1 cellular context compared by ENCODE assay signal in the genomic region with DNA sequence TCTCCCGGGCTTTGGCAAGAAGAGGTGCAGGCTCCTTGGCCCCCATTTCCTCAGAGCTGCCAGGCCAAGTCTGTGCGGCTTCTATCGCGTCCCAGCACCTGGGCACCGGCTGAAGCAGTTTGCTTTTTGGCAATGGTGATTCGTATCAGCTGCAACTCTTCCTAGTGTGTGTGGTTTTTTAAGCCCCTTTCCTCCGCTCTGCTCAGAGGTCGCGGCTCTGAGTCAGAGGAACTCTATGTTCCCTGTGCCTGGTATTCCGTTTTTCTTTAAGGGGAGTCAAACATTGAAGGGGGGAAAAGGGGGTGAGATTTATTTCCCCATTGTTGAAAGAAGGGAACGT.
TF ChIP-seq lines count a peak whose summit lies in the region.

No MANE protein-coding gene starts in this region.

TF ChIP-seq in HepG2, 621 proteins besides CTCF, POLR2A, EP300 and RAD21 (continued from another document):
- TF ChIP-seq, protein P1, sequence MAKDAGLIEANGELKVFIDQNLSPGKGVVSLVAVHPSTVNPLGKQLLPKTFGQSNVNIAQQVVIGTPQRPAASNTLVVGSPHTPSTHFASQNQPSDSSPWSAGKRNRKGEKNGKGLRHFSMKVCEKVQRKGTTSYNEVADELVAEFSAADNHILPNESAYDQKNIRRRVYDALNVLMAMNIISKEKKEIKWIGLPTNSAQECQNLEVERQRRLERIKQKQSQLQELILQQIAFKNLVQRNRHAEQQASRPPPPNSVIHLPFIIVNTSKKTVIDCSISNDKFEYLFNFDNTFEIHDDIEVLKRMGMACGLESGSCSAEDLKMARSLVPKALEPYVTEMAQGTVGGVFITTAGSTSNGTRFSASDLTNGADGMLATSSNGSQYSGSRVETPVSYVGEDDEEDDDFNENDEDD (CRISPR knock-in tag; IDR thresholded peaks at IDR 0.05; ENCODE audit: borderline replicate concordance): no peak
- no peak for TF ChIP-seq ZSCAN29 (CRISPR knock-in tag; conservative IDR thresholded peaks at IDR 0.05)
- TF ChIP-seq IKZF1 (IDR thresholded peaks at IDR 0.05): no peak
- no peak for TF ChIP-seq ZBTB3 (CRISPR knock-in tag; IDR thresholded peaks at IDR 0.05; ENCODE audit: borderline replicate concordance, low read depth)
- TF ChIP-seq, protein P2, sequence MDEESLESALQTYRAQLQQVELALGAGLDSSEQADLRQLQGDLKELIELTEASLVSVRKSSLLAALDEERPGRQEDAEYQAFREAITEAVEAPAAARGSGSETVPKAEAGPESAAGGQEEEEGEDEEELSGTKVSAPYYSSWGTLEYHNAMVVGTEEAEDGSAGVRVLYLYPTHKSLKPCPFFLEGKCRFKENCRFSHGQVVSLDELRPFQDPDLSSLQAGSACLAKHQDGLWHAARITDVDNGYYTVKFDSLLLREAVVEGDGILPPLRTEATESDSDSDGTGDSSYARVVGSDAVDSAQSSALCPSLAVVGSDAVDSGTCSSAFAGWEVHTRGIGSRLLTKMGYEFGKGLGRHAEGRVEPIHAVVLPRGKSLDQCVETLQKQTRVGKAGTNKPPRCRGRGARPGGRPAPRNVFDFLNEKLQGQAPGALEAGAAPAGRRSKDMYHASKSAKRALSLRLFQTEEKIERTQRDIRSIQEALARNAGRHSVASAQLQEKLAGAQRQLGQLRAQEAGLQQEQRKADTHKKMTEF (CRISPR knock-in tag; IDR thresholded peaks at IDR 0.05): no peak
- TF ChIP-seq ZKSCAN5 (CRISPR knock-in tag; IDR thresholded peaks at IDR 0.05): no peak
- 0 out of 2 replicates have a peak, but pooled peaks have one; percentile 10 for TF ChIP-seq MYNN (CRISPR knock-in tag; IDR thresholded peaks at IDR 0.05; ENCODE audit: low read depth)
- no peak for TF ChIP-seq CHD2 (IDR thresholded peaks at IDR 0.05; ENCODE audit: low read depth, low read length)
- TF ChIP-seq PAX8 (CRISPR knock-in tag; IDR thresholded peaks at IDR 0.05; ENCODE audit: borderline replicate concordance): no peak
- TF ChIP-seq ZNF572 (CRISPR knock-in tag; IDR thresholded peaks at IDR 0.05): no peak
- TF ChIP-seq, protein P3, sequence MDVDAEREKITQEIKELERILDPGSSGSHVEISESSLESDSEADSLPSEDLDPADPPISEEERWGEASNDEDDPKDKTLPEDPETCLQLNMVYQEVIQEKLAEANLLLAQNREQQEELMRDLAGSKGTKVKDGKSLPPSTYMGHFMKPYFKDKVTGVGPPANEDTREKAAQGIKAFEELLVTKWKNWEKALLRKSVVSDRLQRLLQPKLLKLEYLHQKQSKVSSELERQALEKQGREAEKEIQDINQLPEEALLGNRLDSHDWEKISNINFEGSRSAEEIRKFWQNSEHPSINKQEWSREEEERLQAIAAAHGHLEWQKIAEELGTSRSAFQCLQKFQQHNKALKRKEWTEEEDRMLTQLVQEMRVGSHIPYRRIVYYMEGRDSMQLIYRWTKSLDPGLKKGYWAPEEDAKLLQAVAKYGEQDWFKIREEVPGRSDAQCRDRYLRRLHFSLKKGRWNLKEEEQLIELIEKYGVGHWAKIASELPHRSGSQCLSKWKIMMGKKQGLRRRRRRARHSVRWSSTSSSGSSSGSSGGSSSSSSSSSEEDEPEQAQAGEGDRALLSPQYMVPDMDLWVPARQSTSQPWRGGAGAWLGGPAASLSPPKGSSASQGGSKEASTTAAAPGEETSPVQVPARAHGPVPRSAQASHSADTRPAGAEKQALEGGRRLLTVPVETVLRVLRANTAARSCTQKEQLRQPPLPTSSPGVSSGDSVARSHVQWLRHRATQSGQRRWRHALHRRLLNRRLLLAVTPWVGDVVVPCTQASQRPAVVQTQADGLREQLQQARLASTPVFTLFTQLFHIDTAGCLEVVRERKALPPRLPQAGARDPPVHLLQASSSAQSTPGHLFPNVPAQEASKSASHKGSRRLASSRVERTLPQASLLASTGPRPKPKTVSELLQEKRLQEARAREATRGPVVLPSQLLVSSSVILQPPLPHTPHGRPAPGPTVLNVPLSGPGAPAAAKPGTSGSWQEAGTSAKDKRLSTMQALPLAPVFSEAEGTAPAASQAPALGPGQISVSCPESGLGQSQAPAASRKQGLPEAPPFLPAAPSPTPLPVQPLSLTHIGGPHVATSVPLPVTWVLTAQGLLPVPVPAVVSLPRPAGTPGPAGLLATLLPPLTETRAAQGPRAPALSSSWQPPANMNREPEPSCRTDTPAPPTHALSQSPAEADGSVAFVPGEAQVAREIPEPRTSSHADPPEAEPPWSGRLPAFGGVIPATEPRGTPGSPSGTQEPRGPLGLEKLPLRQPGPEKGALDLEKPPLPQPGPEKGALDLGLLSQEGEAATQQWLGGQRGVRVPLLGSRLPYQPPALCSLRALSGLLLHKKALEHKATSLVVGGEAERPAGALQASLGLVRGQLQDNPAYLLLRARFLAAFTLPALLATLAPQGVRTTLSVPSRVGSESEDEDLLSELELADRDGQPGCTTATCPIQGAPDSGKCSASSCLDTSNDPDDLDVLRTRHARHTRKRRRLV (CRISPR knock-in tag; IDR thresholded peaks at IDR 0.05): no peak
- TF ChIP-seq ASH2L (IDR thresholded peaks at IDR 0.05; ENCODE audit: insufficient read length, low read depth, low read length): no peak
- TF ChIP-seq, protein P4, sequence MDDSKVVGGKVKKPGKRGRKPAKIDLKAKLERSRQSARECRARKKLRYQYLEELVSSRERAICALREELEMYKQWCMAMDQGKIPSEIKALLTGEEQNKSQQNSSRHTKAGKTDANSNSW (CRISPR knock-in tag; IDR thresholded peaks at IDR 0.05; ENCODE audit: borderline replicate concordance): no peak
- TF ChIP-seq, protein P5, sequence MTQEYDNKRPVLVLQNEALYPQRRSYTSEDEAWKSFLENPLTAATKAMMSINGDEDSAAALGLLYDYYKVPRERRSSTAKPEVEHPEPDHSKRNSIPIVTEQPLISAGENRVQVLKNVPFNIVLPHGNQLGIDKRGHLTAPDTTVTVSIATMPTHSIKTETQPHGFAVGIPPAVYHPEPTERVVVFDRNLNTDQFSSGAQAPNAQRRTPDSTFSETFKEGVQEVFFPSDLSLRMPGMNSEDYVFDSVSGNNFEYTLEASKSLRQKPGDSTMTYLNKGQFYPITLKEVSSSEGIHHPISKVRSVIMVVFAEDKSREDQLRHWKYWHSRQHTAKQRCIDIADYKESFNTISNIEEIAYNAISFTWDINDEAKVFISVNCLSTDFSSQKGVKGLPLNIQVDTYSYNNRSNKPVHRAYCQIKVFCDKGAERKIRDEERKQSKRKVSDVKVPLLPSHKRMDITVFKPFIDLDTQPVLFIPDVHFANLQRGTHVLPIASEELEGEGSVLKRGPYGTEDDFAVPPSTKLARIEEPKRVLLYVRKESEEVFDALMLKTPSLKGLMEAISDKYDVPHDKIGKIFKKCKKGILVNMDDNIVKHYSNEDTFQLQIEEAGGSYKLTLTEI (CRISPR knock-in tag; conservative IDR thresholded peaks at IDR 0.05): no peak
- TF ChIP-seq, protein P6, sequence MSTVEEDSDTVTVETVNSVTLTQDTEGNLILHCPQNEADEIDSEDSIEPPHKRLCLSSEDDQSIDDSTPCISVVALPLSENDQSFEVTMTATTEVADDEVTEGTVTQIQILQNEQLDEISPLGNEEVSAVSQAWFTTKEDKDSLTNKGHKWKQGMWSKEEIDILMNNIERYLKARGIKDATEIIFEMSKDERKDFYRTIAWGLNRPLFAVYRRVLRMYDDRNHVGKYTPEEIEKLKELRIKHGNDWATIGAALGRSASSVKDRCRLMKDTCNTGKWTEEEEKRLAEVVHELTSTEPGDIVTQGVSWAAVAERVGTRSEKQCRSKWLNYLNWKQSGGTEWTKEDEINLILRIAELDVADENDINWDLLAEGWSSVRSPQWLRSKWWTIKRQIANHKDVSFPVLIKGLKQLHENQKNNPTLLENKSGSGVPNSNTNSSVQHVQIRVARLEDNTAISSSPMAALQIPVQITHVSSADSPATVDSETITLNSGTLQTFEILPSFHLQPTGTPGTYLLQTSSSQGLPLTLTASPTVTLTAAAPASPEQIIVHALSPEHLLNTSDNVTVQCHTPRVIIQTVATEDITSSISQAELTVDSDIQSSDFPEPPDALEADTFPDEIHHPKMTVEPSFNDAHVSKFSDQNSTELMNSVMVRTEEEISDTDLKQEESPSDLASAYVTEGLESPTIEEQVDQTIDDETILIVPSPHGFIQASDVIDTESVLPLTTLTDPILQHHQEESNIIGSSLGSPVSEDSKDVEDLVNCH (CRISPR knock-in tag; IDR thresholded peaks at IDR 0.05): no peak
- TF ChIP-seq, protein P7, sequence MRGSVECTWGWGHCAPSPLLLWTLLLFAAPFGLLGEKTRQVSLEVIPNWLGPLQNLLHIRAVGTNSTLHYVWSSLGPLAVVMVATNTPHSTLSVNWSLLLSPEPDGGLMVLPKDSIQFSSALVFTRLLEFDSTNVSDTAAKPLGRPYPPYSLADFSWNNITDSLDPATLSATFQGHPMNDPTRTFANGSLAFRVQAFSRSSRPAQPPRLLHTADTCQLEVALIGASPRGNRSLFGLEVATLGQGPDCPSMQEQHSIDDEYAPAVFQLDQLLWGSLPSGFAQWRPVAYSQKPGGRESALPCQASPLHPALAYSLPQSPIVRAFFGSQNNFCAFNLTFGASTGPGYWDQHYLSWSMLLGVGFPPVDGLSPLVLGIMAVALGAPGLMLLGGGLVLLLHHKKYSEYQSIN (CRISPR knock-in tag; IDR thresholded peaks at IDR 0.05; ENCODE audit: borderline replicate concordance): no peak
- no peak for TF ChIP-seq ZNF619 (CRISPR knock-in tag; IDR thresholded peaks at IDR 0.05)
- TF ChIP-seq ZNF598 (CRISPR knock-in tag; IDR thresholded peaks at IDR 0.05; ENCODE audit: borderline replicate concordance): no peak
- TF ChIP-seq, protein P8, sequence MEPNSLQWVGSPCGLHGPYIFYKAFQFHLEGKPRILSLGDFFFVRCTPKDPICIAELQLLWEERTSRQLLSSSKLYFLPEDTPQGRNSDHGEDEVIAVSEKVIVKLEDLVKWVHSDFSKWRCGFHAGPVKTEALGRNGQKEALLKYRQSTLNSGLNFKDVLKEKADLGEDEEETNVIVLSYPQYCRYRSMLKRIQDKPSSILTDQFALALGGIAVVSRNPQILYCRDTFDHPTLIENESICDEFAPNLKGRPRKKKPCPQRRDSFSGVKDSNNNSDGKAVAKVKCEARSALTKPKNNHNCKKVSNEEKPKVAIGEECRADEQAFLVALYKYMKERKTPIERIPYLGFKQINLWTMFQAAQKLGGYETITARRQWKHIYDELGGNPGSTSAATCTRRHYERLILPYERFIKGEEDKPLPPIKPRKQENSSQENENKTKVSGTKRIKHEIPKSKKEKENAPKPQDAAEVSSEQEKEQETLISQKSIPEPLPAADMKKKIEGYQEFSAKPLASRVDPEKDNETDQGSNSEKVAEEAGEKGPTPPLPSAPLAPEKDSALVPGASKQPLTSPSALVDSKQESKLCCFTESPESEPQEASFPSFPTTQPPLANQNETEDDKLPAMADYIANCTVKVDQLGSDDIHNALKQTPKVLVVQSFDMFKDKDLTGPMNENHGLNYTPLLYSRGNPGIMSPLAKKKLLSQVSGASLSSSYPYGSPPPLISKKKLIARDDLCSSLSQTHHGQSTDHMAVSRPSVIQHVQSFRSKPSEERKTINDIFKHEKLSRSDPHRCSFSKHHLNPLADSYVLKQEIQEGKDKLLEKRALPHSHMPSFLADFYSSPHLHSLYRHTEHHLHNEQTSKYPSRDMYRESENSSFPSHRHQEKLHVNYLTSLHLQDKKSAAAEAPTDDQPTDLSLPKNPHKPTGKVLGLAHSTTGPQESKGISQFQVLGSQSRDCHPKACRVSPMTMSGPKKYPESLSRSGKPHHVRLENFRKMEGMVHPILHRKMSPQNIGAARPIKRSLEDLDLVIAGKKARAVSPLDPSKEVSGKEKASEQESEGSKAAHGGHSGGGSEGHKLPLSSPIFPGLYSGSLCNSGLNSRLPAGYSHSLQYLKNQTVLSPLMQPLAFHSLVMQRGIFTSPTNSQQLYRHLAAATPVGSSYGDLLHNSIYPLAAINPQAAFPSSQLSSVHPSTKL (CRISPR knock-in tag; IDR thresholded peaks at IDR 0.05): no peak
- no peak for TF ChIP-seq ZNF557 (CRISPR knock-in tag; IDR thresholded peaks at IDR 0.05)
- no peak for TF ChIP-seq RXRB (CRISPR knock-in tag; IDR thresholded peaks at IDR 0.05; ENCODE audit: borderline replicate concordance)
- no peak for TF ChIP-seq EED (CRISPR knock-in tag; IDR thresholded peaks at IDR 0.05)
- TF ChIP-seq MBD4 (IDR thresholded peaks at IDR 0.05; ENCODE audit: borderline replicate concordance, low read length): no peak
- TF ChIP-seq ZNF138 (CRISPR knock-in tag; IDR thresholded peaks at IDR 0.05; ENCODE audit: low read depth): 0 out of 2 replicates have a peak, but pooled peaks have one; percentile 5
- no peak for TF ChIP-seq EEA1 (CRISPR knock-in tag; IDR thresholded peaks at IDR 0.05; ENCODE audit: borderline replicate concordance)
- TF ChIP-seq ZNF768 (CRISPR knock-in tag; IDR thresholded peaks at IDR 0.05): no peak
- TF ChIP-seq, protein P9, sequence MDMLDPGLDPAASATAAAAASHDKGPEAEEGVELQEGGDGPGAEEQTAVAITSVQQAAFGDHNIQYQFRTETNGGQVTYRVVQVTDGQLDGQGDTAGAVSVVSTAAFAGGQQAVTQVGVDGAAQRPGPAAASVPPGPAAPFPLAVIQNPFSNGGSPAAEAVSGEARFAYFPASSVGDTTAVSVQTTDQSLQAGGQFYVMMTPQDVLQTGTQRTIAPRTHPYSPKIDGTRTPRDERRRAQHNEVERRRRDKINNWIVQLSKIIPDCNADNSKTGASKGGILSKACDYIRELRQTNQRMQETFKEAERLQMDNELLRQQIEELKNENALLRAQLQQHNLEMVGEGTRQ (IDR thresholded peaks at IDR 0.05; ENCODE audit: low read depth, low read length): no peak
- TF ChIP-seq, protein P9 (CRISPR knock-in tag; IDR thresholded peaks at IDR 0.05; ENCODE audit: borderline replicate concordance): no peak
- no peak for TF ChIP-seq MXD4 (CRISPR knock-in tag; IDR thresholded peaks at IDR 0.05)
